ENCODE assay signal across 8 cellular contexts in the genomic region with DNA sequence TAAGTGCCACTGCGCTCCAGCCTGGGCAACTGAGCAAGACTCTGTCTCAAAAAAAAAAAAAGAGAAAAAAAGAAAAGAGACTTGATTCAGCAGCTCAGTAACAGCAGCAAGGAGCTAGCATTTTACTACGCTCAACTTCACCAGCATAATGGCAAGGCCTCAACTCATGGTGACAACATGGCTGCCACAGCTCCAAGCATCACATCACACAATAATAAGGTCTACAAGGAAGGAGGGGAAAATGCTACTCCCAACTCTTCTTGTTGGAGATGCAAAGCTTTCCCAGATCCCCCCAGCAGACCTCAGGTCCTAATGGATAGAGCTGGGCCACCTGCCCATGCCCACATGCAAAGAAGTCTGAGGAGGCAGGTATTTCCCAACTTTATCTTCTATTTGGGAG.
"Had no signal": no experiment of that assay in that cellular context is flagged by ENCODE, and none has a peak within 500 bp of the region (broad histone marks: within the 10 kb centered on the region; RNA-seq: fewer than 3 reads in every experiment).

No MANE protein-coding gene starts in this region.

- H3K4me2 ChIP-seq: KMS-11 had no signal

- ATAC-seq: HepG2 had no signal

- H3K27ac ChIP-seq: HL-60, KMS-11 had no signal

- DNase-seq: IMR-90, Karpas-422, KBM-7, KG1 had no signal

- H3K9ac ChIP-seq: KMS-11 had no signal

- FAIRE-seq: HepG2, HTR-8/SVneo had no signal
